In the genomic region with DNA sequence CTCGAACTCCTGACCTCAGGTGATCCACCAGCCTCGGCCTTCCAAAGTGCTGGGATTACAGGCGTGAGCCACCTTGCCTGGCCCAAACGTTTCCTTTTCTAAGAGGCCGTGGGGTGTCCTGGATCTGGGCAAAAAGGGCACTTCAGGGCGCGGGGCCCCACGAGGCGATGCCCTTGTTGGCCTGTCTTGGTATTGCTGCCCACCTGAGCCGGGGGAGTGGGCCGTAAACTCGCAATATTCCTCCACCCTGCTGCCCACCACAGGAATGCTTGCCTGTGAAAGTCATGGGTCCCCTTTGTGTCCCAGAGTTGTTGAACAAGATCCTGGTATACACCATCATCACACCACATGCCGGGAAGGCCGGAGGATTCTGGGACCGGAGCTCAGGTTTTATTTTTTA, we compare ENCODE assay signal across 14 cellular contexts. TPM values are rescaled to one million over a fixed set of nuclear protein-coding genes. Genes with fewer than 3 reads are reported as not detected.
DNase-seq lines count a peak whose midpoint lies in the region; ATAC-seq and TF ChIP-seq lines count a peak whose summit lies in the region.
"Had no signal": no experiment of that assay in that cellular context is flagged by ENCODE, and none has a peak within 500 bp of the region (broad histone marks: within the 10 kb centered on the region; RNA-seq: fewer than 3 reads in every experiment).

No MANE protein-coding gene starts in this region.

- intact Hi-C loops in cardiac septum (cut with DNase I) (no loop called here), left cardiac atrium (cut with DNase I) (no loop called here), aorta (cut with DNase I) (no loop called here)
- intact Hi-C loops in activated CD4-positive, alpha-beta T cell treated with anti-CD3 and anti-CD28 coated beads, Interleukin-2, amount 10 ng/mL, durations not matched to agents 24 days and 14 days (cut with micrococcal nuclease): no loop called here

- no peak overlapping the region for H3K4me3 Mint-ChIP-seq in activated CD4-positive, alpha-beta T cell treated with anti-CD3 and anti-CD28 coated beads, Interleukin-2, amount 10 ng/mL, durations not matched to agents 24 days and 14 days
- H3K4me3 Mint-ChIP-seq: CD8-positive, alpha-beta memory T cell; H9 had no signal

- peaks cover 25% of the 10 kb centered on the region for H3K27me3 Mint-ChIP-seq in activated CD4-positive, alpha-beta T cell treated with anti-CD3 and anti-CD28 coated beads, Interleukin-2, amount 10 ng/mL, durations not matched to agents 24 days and 14 days

- H3K4me1 ChIP-seq in osteoblast (ENCODE audit: insufficient read depth, low read length) (peaks cover 13% of the 10 kb centered on the region), aorta (ENCODE audit: control insufficient read depth in 1 of 2, insufficient read depth in 2 of 2, low read length in 2 of 2) (no peaks in the 10 kb centered on the region)

- no peak overlapping the region for H3K4me2 ChIP-seq in osteoblast (ENCODE audit: insufficient read depth, low read length)
- H3K4me2 ChIP-seq: KMS-11 had no signal

- H3K9me3 Mint-ChIP-seq in activated CD4-positive, alpha-beta T cell treated with anti-CD3 and anti-CD28 coated beads, Interleukin-2, amount 10 ng/mL, durations not matched to agents 24 days and 14 days: no peaks in the 10 kb centered on the region
- H3K9me3 Mint-ChIP-seq: H9 had no signal

- no peak overlapping the region for H2AFZ ChIP-seq in osteoblast (ENCODE audit: low read length)

- H3K4me3 ChIP-seq in osteoblast (ENCODE audit: insufficient read depth, low read length): no peak overlapping the region
- no peak overlapping the region for H3K4me3 ChIP-seq in aorta (ENCODE audit: low read length in 2 of 2)
- H3K4me3 ChIP-seq: BLaER1 treated with 17β-estradiol and CSF1 and Interleukin-3, amounts not matched to agents 10 nM and 100 nM had no signal

- ATAC-seq in left cardiac atrium: no peak
- no peak for ATAC-seq in aorta (ENCODE audit: low FRiP score)
- no peak for ATAC-seq in activated CD4-positive, CD25-positive, alpha-beta regulatory T cell treated with anti-CD3 and anti-CD28 coated beads, Interleukin-2, amount 50 U/mL, for 24 hours

- H3K79me2 ChIP-seq in osteoblast (ENCODE audit: insufficient read depth, low read length): no peaks in the 10 kb centered on the region

- H3K27me3 ChIP-seq in osteoblast (ENCODE audit: insufficient read depth, low read length) (no peaks in the 10 kb centered on the region), aorta (ENCODE audit: control insufficient read depth in 1 of 2, insufficient read depth in 2 of 2, low read length in 1 of 2) (no peaks in the 10 kb centered on the region)
- H3K27me3 ChIP-seq: BLaER1 treated with 17β-estradiol and CSF1 and Interleukin-3, amounts not matched to agents 10 nM and 100 nM had no signal

- no peaks in the 10 kb centered on the region for H3K36me3 Mint-ChIP-seq in activated CD4-positive, alpha-beta T cell treated with anti-CD3 and anti-CD28 coated beads, Interleukin-2, amount 10 ng/mL, durations not matched to agents 24 days and 14 days (ENCODE audit: low read depth)

- CTCF ChIA-PET in RWPE1 (lab: Yijun Ruan, JAX): no interaction called here

- H3K27ac ChIP-seq in RWPE1 (peak overlapping the region; percentile 16; the same call in 1 of the 2 replicates), osteoblast (ENCODE audit: low read depth, low read length) (no peak overlapping the region), aorta (ENCODE audit: low read depth in 1 of 2, low read length in 2 of 2) (no peak overlapping the region)
- H3K27ac ChIP-seq: KMS-11 had no signal

- H3K27ac Mint-ChIP-seq in activated CD4-positive, alpha-beta T cell treated with anti-CD3 and anti-CD28 coated beads, Interleukin-2, amount 10 ng/mL, durations not matched to agents 24 days and 14 days: no peak overlapping the region
- H3K27ac Mint-ChIP-seq: CD8-positive, alpha-beta memory T cell; H9 had no signal

- H3K4me1 Mint-ChIP-seq in activated CD4-positive, alpha-beta T cell treated with anti-CD3 and anti-CD28 coated beads, Interleukin-2, amount 10 ng/mL, durations not matched to agents 24 days and 14 days: peaks cover 16% of the 10 kb centered on the region

- DNase-seq in cardiac septum (ENCODE audit: low spot score) (peak; percentile 56), left cardiac atrium (no peak), RWPE1 (ENCODE audit: low spot score) (no peak), osteoblast (ENCODE audit: insufficient read length, low spot score, missing footprints) (peak; percentile 44), aorta (peak; percentile 38 to 51)
- DNase-seq in activated CD4-positive, alpha-beta T cell treated with anti-CD3 and anti-CD28 coated beads, Interleukin-2, amount 10 ng/mL, durations not matched to agents 24 days and 14 days: no peak
- DNase-seq: CD8-positive, alpha-beta memory T cell; H9; NCI-H1694 treated with DMSO at 0.1 percent for 48 hours; NK-92 treated with Interleukin-12 subunit alpha and Interleukin-12 subunit beta, amount 100 ng/mL, for 24 hours; SHP77 treated with DMSO at 0.1 percent for 48 hours had no signal

- H3K36me3 ChIP-seq in osteoblast (ENCODE audit: insufficient read depth, low read length): no peaks in the 10 kb centered on the region
- no peaks in the 10 kb centered on the region for H3K36me3 ChIP-seq in aorta (ENCODE audit: control insufficient read depth in 1 of 2, insufficient read depth in 2 of 2, low read length in 1 of 2)
- H3K36me3 ChIP-seq: BLaER1 treated with 17β-estradiol and CSF1 and Interleukin-3, amounts not matched to agents 10 nM and 100 nM had no signal

- H4K20me1 ChIP-seq in osteoblast (ENCODE audit: insufficient read depth, low read length): no peaks in the 10 kb centered on the region
- H4K20me1 ChIP-seq: BLaER1 treated with 17β-estradiol and CSF1 and Interleukin-3, amounts not matched to agents 10 nM and 100 nM had no signal

- TF ChIP-seq CTCF in RWPE1 (conservative IDR thresholded peaks at IDR 0.05; ENCODE audit: low read depth) (no peak), osteoblast (IDR thresholded peaks at IDR 0.05; ENCODE audit: extremely low read depth, low read depth, low read length) (no peak)

- 92 to 93% methylated on average over 15 of the region's 15 CpGs for WGBS in aorta, 2 donors

- POLR2A ChIA-PET in RWPE1 (lab: Yijun Ruan, JAX; ENCODE audit: low non-redundant PET): interaction anchor here (0.6 kb wide), 1 partner anchor 10 kb away, joined by 3 read pairs; no protein-coding TSS in a partner anchor

- H3K9me3 ChIP-seq in osteoblast (ENCODE audit: low read depth, low read length) (peaks cover 2% of the 10 kb centered on the region), aorta (ENCODE audit: control insufficient read depth, low read length) (peaks cover 1% of the 10 kb centered on the region)

RNA-seq across cellular contexts. Expression of gene SSR1, which starts 49.0 kb away (rescaled TPM):
- 61.8 TPM for total RNA-seq in cardiac septum
- total RNA-seq in left cardiac atrium: 10 to 100 TPM; 84.0 to 98.6 TPM
- 89.4 and 108 TPM in 2 replicates for total RNA-seq in osteoblast
- total RNA-seq in aorta: 100 to 1,000 TPM; 114 to 125 TPM
- polyA plus RNA-seq in aorta: 10 to 100 TPM; 32.9 to 39.0 TPM
- total RNA-seq in activated CD4-positive, alpha-beta T cell treated with anti-CD3 and anti-CD28 coated beads, Interleukin-2, amount 10 ng/mL, durations not matched to agents 24 days and 14 days: 157 and 162 TPM in 2 replicates

Comparison
In these comparisons a context has a peak if more than half of its experiments do, and no peak if none do; other contexts are left out.
1. DNase-seq: peak in cardiac septum (single experiment), osteoblast (single experiment) and aorta (2 of 2); none in left cardiac atrium (single experiment), RWPE1 (single experiment) and activated CD4-positive, alpha-beta T cell treated with anti-CD3 and anti-CD28 coated beads, Interleukin-2, amount 10 ng/mL, durations not matched to agents 24 days and 14 days (single experiment).